ENCODE assay signal across 2 cellular contexts in genomic region chr22:39656495-39657490, GRCh38.
TF ChIP-seq lines count a peak whose summit lies in the region.

No MANE protein-coding gene starts in this region.

TF ChIP-seq in HEK293, 187 proteins besides CTCF, POLR2A, EP300 and RAD21:
- TF ChIP-seq ZNF221 (tag by site-specific recombination; IDR thresholded peaks at IDR 0.05; ENCODE audit: borderline replicate concordance) (no peak), ZNF24 (tag by site-specific recombination; IDR thresholded peaks at IDR 0.05) (peak; percentile 92), ZNF488 (tag by site-specific recombination; IDR thresholded peaks at IDR 0.05) (no peak), ZNF248 (tag by site-specific recombination; IDR thresholded peaks at IDR 0.05) (no peak), ZNF341 (tag by site-specific recombination; IDR thresholded peaks at IDR 0.05; ENCODE audit: low read depth) (peak; percentile 63), ZNF660 (tag by site-specific recombination; IDR thresholded peaks at IDR 0.05) (no peak)

TF ChIP-seq in K562, 482 proteins besides CTCF, POLR2A, EP300 and RAD21:
- no peak for TF ChIP-seq NFIX (CRISPR knock-in tag; IDR thresholded peaks at IDR 0.05; ENCODE audit: low read depth)
- no peak for TF ChIP-seq STAT5B (CRISPR knock-in tag; IDR thresholded peaks at IDR 0.05)
- no peak for TF ChIP-seq CHCHD3 (CRISPR knock-in tag; IDR thresholded peaks at IDR 0.05)
- TF ChIP-seq ZNF444 (CRISPR knock-in tag; IDR thresholded peaks at IDR 0.05): no peak
- peak; percentile 43 for TF ChIP-seq RBM25 (IDR thresholded peaks at IDR 0.05; ENCODE audit: low read depth, low read length, severe bottlenecking)
- TF ChIP-seq EZH2 (IDR thresholded peaks at IDR 0.05; ENCODE audit: borderline replicate concordance, low read depth, low read length): no peak
- TF ChIP-seq SOX6 (IDR thresholded peaks at IDR 0.05): no peak
- no peak for TF ChIP-seq CREM (IDR thresholded peaks at IDR 0.05; ENCODE audit: low read depth)
- TF ChIP-seq MAFG (tag; conservative IDR thresholded peaks at IDR 0.05): no peak
- TF ChIP-seq ZNF24 (IDR thresholded peaks at IDR 0.05): peak; percentile 97
- TF ChIP-seq SUPT5H (IDR thresholded peaks at IDR 0.05): no peak
- TF ChIP-seq PRPF4 (IDR thresholded peaks at IDR 0.05; ENCODE audit: insufficient read depth, low read depth, low read length, poor library complexity, severe bottlenecking): no peak
- TF ChIP-seq THAP12 (CRISPR knock-in tag; IDR thresholded peaks at IDR 0.05): no peak
- no peak for TF ChIP-seq THRA (IDR thresholded peaks at IDR 0.05)
- peak; percentile 46 for TF ChIP-seq BCOR (IDR thresholded peaks at IDR 0.05)
- TF ChIP-seq TAF1 (IDR thresholded peaks at IDR 0.05; ENCODE audit: control insufficient read depth, extremely low read depth, insufficient read depth, low read length, severe bottlenecking): no peak
- TF ChIP-seq, protein P1, sequence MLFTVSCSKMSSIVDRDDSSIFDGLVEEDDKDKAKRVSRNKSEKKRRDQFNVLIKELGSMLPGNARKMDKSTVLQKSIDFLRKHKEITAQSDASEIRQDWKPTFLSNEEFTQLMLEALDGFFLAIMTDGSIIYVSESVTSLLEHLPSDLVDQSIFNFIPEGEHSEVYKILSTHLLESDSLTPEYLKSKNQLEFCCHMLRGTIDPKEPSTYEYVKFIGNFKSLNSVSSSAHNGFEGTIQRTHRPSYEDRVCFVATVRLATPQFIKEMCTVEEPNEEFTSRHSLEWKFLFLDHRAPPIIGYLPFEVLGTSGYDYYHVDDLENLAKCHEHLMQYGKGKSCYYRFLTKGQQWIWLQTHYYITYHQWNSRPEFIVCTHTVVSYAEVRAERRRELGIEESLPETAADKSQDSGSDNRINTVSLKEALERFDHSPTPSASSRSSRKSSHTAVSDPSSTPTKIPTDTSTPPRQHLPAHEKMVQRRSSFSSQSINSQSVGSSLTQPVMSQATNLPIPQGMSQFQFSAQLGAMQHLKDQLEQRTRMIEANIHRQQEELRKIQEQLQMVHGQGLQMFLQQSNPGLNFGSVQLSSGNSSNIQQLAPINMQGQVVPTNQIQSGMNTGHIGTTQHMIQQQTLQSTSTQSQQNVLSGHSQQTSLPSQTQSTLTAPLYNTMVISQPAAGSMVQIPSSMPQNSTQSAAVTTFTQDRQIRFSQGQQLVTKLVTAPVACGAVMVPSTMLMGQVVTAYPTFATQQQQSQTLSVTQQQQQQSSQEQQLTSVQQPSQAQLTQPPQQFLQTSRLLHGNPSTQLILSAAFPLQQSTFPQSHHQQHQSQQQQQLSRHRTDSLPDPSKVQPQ (CRISPR knock-in tag; IDR thresholded peaks at IDR 0.05; ENCODE audit: borderline replicate concordance): no peak
- no peak for TF ChIP-seq RFX7 (CRISPR knock-in tag; IDR thresholded peaks at IDR 0.05)
- TF ChIP-seq RHOXF2B (CRISPR knock-in tag; conservative IDR thresholded peaks at IDR 0.05): no peak
- TF ChIP-seq TRIM28 (IDR thresholded peaks at IDR 0.05): no peak
- TF ChIP-seq PHF21A (IDR thresholded peaks at IDR 0.05; ENCODE audit: borderline replicate concordance, low read depth): no peak
TF ChIP-seq in K562: peak in this region for 3.
